In genomic region chr20:35603695-35604443, GRCh38 we compare ENCODE assay signal across 18 cellular contexts. TPM values are rescaled to one million over a fixed set of nuclear protein-coding genes. Genes with fewer than 3 reads are reported as not detected.
DNase-seq lines count a peak whose midpoint lies in the region; ATAC-seq and TF ChIP-seq lines count a peak whose summit lies in the region.
"Had no signal": no experiment of that assay in that cellular context is flagged by ENCODE, and none has a peak within 500 bp of the region (broad histone marks: within the 10 kb centered on the region; RNA-seq: fewer than 3 reads in every experiment).

No MANE protein-coding gene starts in this region.

- in situ Hi-C loops in ACHN (cut with HindIII; ENCODE audit: low pct_ligation_motif_present, low pct_unique_long_range_greater_than_20kb, low sequenced_read_pairs) = no loop called here

- peaks cover 7% of the 10 kb centered on the region for H3K4me1 Mint-ChIP-seq in neural progenitor cell

- H3K27me3 Mint-ChIP-seq in neural progenitor cell (ENCODE audit: insufficient read depth, low read depth) = peaks cover 19% of the 10 kb centered on the region

- no peak overlapping the region for H3K27ac Mint-ChIP-seq in neural progenitor cell
- H3K27ac Mint-ChIP-seq: CD4-positive, CD25-positive, alpha-beta regulatory T cell had no signal

- peaks cover 3% of the 10 kb centered on the region for H3K9me3 Mint-ChIP-seq in neural progenitor cell

- no peak for TF ChIP-seq POLR2A in lower leg skin (IDR thresholded peaks at IDR 0.05)

- H3K36me3 ChIP-seq in RWPE2 (ENCODE audit: low read depth) (no peaks in the 10 kb centered on the region), neural progenitor cell (no peaks in the 10 kb centered on the region)
- H3K36me3 ChIP-seq: Peyer's patch had no signal

- H3K79me2 ChIP-seq in neural progenitor cell (ENCODE audit: low read depth) = no peaks in the 10 kb centered on the region

- H3K4me1 ChIP-seq in RWPE2 (ENCODE audit: insufficient read depth, poor library complexity, severe bottlenecking) = peaks cover 12% of the 10 kb centered on the region
- peaks cover 5% of the 10 kb centered on the region for H3K4me1 ChIP-seq in neural progenitor cell

- H3K4me3 ChIP-seq in RWPE2 (ENCODE audit: severe bottlenecking) = no peak overlapping the region
- no peak overlapping the region for H3K4me3 ChIP-seq in neural progenitor cell
- no peak overlapping the region for H3K4me3 ChIP-seq in lower leg skin (ENCODE audit: low read depth, poor library complexity, severe bottlenecking)
- H3K4me3 ChIP-seq in foreskin fibroblast (ENCODE audit: low read depth in 1 of 2, low read length in 2 of 2) = no peak overlapping the region
- H3K4me3 ChIP-seq: Peyer's patch had no signal

- DNase-seq in ACHN (peak; percentile 79), RWPE2 (ENCODE audit: low spot score) (peak; percentile 73), islet precursor cell (peak; percentile 47), neural progenitor cell (ENCODE audit: low spot score) (no peak), occipital lobe (lab: John Stamatoyannopoulos, UW) (no peak), lower leg skin (ENCODE audit: low spot score in 2 of 2) (no peak), foreskin fibroblast (no peak)
- DNase-seq: AML-193, DMS79, GDM1, Kasumi-1, NCI-H1417, NCI-H2029, NCI-H2171 treated with DMSO at 0.1 percent for 48 hours, SHP77 treated with DMSO at 0.1 percent for 48 hours had no signal

- intact Hi-C loops in lower leg skin (cut with DNase I; ENCODE audit: low total_unique reads) = no loop called here

- 87 to 90% methylated on average over 11 of the region's 11 CpGs for WGBS in lower leg skin, 2 donors

- no peak overlapping the region for H2AFZ ChIP-seq in neural progenitor cell (replicated peaks)

- H3K27me3 ChIP-seq in RWPE2 (ENCODE audit: insufficient read depth, poor library complexity, severe bottlenecking) = peaks cover 9% of the 10 kb centered on the region
- peaks cover 51% of the 10 kb centered on the region for H3K27me3 ChIP-seq in neural progenitor cell
- H3K27me3 ChIP-seq: Peyer's patch had no signal

- no peaks in the 10 kb centered on the region for H3F3A ChIP-seq in neural progenitor cell (ENCODE audit: low read depth)

- H3K9ac ChIP-seq in neural progenitor cell = no peak overlapping the region

- peak overlapping the region; percentile 33 for H3K4me3 Mint-ChIP-seq in neural progenitor cell

- H3K9me3 ChIP-seq in RWPE2 (ENCODE audit: severe bottlenecking) (no peaks in the 10 kb centered on the region), neural progenitor cell (ENCODE audit: low read depth) (no peaks in the 10 kb centered on the region)
- H3K9me3 ChIP-seq: Peyer's patch had no signal

- no peak overlapping the region for H3K4me2 ChIP-seq in neural progenitor cell

- H3K36me3 Mint-ChIP-seq in neural progenitor cell = peaks cover 2% of the 10 kb centered on the region
- H3K36me3 Mint-ChIP-seq: CD4-positive, CD25-positive, alpha-beta regulatory T cell had no signal

- ATAC-seq in RWPE2 (ENCODE audit: low read depth) = no peak
- no peak for ATAC-seq in HG03097 (IDR thresholded peaks at IDR 0.05; ENCODE audit: low FRiP score, unreplicated experiment)

- H3K27ac ChIP-seq in RWPE2 (ENCODE audit: poor library complexity, severe bottlenecking) = no peak overlapping the region
- H3K27ac ChIP-seq in neural progenitor cell = no peak overlapping the region
- H3K27ac ChIP-seq: Peyer's patch had no signal

- peaks cover 7% of the 10 kb centered on the region for H4K20me1 ChIP-seq in neural progenitor cell (ENCODE audit: low read depth)

- TF ChIP-seq CTCF in RWPE2 (IDR thresholded peaks at IDR 0.05; ENCODE audit: poor library complexity, severe bottlenecking) = no peak
- no peak for TF ChIP-seq CTCF in neural progenitor cell (IDR thresholded peaks at IDR 0.05)
- TF ChIP-seq CTCF in lower leg skin (IDR thresholded peaks at IDR 0.05) = no peak
- no peak for TF ChIP-seq CTCF in foreskin fibroblast (IDR thresholded peaks at IDR 0.05; ENCODE audit: low read depth, low read length)

RNA-seq across cellular contexts. Expression of gene SPAG4, which starts 11.8 kb away (rescaled TPM):
- total RNA-seq in neural progenitor cell (ENCODE audit: low replicate concordance) (3.3 and 6.9 TPM in 2 replicates), occipital lobe (1.4 TPM), lower leg skin (1 to 10 TPM in 3 of 4 donors, not detected in 1; 1.2 to 2.5 (median 1.9) TPM)

Comparison
In these comparisons a context has a peak if more than half of its experiments do, and no peak if none do; other contexts are left out.
1. DNase-seq: peak in ACHN (single experiment), RWPE2 (single experiment) and islet precursor cell (single experiment); none in neural progenitor cell (single experiment), occipital lobe (single experiment), lower leg skin (0 of 2) and foreskin fibroblast (0 of 2).